In the genomic region with DNA sequence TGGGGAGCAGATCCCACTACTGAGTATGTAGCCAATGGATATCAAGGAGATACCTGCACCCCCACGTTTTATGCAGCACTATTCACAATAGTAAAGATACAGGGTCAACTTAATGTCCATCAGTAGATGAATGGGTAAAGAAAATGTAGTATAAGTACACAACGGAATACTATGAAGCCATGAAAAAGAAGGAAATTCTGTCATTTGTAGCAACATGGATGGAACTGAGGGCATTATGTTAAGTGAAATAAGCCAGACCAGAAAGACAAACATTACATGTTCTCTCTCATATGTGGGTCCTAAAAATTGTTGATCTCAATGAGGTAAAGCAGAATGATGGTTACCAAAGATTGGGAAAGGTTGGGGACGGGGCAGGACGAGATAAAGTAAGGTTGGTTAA, we compare ENCODE assay signal across 12 cellular contexts. TPM values are rescaled to one million over a fixed set of nuclear protein-coding genes. Genes with fewer than 3 reads are reported as not detected.
"Had no signal": no experiment of that assay in that cellular context is flagged by ENCODE, and none has a peak within 500 bp of the region (broad histone marks: within the 10 kb centered on the region; RNA-seq: fewer than 3 reads in every experiment).

No MANE protein-coding gene starts in this region.

- H3K9ac ChIP-seq: GM23248 had no signal

- H3K27ac ChIP-seq: GM23248 had no signal

- DNase-seq: GM23248, GOT3, H7, H9, HCEC 1CT, HFFc6 had no signal

- H3K36me3 ChIP-seq: HAP-1 had no signal

- H3K4me3 Mint-ChIP-seq: GM23338, H9, HFFc6 had no signal

- H3K9me3 Mint-ChIP-seq: GM23338, H9, HFFc6 had no signal

- H3K4me1 ChIP-seq: HAP-1 had no signal

- H3K27ac Mint-ChIP-seq: GM23338, H9, HFFc6 had no signal

- H3K4me3 ChIP-seq: GM23248, GM23338, HAP-1 had no signal

- H2AFZ ChIP-seq: GM23248, GM23338 had no signal

- H3K4me2 ChIP-seq: GM23338 had no signal

- FAIRE-seq: H1, H54 had no signal

- H3K9me3 ChIP-seq: HAP-1 had no signal

- ATAC-seq: GM23338, HCT116 had no signal

- H3K4me1 Mint-ChIP-seq: GM23338 had no signal

RNA-seq across cellular contexts. Expression of gene PP2D1, which starts 14.6 kb away (rescaled TPM):
- total RNA-seq: GM23248, GM23338, H1, H4, H7, H9, HFFc6 had no signal
- polyA plus RNA-seq: H1 had no signal
